In genomic region chr12:3446653-3447270, GRCh38 we compare ENCODE assay signal across 7 cellular contexts. TPM values are rescaled to one million over a fixed set of nuclear protein-coding genes. Genes with fewer than 3 reads are reported as not detected.
"Had no signal": no experiment of that assay in that cellular context is flagged by ENCODE, and none has a peak within 500 bp of the region (broad histone marks: within the 10 kb centered on the region; RNA-seq: fewer than 3 reads in every experiment).

No MANE protein-coding gene starts in this region.

- H3K4me2 ChIP-seq: GM23338 had no signal

- ATAC-seq: GM23338 had no signal

- H2AFZ ChIP-seq: GM23338 had no signal

- H3K4me3 ChIP-seq: GM23338 had no signal

- FAIRE-seq: H1, H54, HTR-8/SVneo had no signal

- DNase-seq: HCEC 1CT had no signal

RNA-seq across cellular contexts. Expression of gene PRMT8, which starts 44.2 kb away (rescaled TPM):
- total RNA-seq: HT-29 had no signal
- polyA plus RNA-seq: IgD-negative memory B cell had no signal
